19 cellular contexts compared by ENCODE assay signal in genomic region chr1:113541108-113541507, GRCh38.
DNase-seq lines count a peak whose midpoint lies in the region; ATAC-seq, FAIRE-seq and TF ChIP-seq lines count a peak whose summit lies in the region.
"Had no signal": no experiment of that assay in that cellular context is flagged by ENCODE, and none has a peak within 500 bp of the region (broad histone marks: within the 10 kb centered on the region; RNA-seq: fewer than 3 reads in every experiment).

No MANE protein-coding gene starts in this region.

- H3K9me3 Mint-ChIP-seq in chondrocyte (ENCODE audit: low read depth), result no peaks in the 10 kb centered on the region
- peaks cover 4 to 6% (median 5%) of the 10 kb centered on the region in 3 donors for H3K9me3 Mint-ChIP-seq in T-cell

- DNase-seq in A549 (ENCODE audit: low read depth in 1 of 2, low spot score in 1 of 2) (no peak), IMR-90 (no peak), chondrocyte (ENCODE audit: low spot score) (no peak), mucosa of descending colon (no peak), T-cell (no peak), NCI-H1105 treated with DMSO at 0.1 percent for 48 hours (lab: John Stamatoyannopoulos, UW) (no peak)
- DNase-seq in activated CD4-positive, CD25-positive, alpha-beta regulatory T cell treated with anti-CD3 and anti-CD28 coated beads, Interleukin-2, amount 50 U/mL, for 72 hours, result no peak
- DNase-seq: CD4-positive, CD25-positive, alpha-beta regulatory T cell; GOT3; NCI-H2029; NCI-H446; NCI-H524 treated with DMSO at 0.1 percent for 48 hours had no signal

- no peak overlapping the region for H3K4ac ChIP-seq in IMR-90 (ENCODE audit: low read depth, low read length)

- no peak overlapping the region for H3K23ac ChIP-seq in IMR-90 (ENCODE audit: low read depth, low read length)

- H3K27me3 Mint-ChIP-seq in chondrocyte (ENCODE audit: low read depth) (no peaks in the 10 kb centered on the region), T-cell (no peaks in the 10 kb centered on the region)
- H3K27me3 Mint-ChIP-seq: CD4-positive, CD25-positive, alpha-beta regulatory T cell had no signal

- H4K91ac ChIP-seq in IMR-90 (ENCODE audit: insufficient read depth, low read depth, low read length), result no peak overlapping the region

- 0 out of 2 replicates have a peak overlapping the region, but pooled peaks have one; percentile 1 for H2BK20ac ChIP-seq in IMR-90 (ENCODE audit: low read depth, low read length)

- no peak overlapping the region; the same call in 1 of the 2 replicates for H2BK120ac ChIP-seq in IMR-90 (ENCODE audit: low read depth, low read length)

- H3K9me3 ChIP-seq in A549, result peaks cover 3% of the 10 kb centered on the region; the same call in 1 of the 3 replicates
- no peaks in the 10 kb centered on the region for H3K9me3 ChIP-seq in IMR-90 (ENCODE audit: control insufficient read depth, insufficient read depth, low read length)
- H3K9me3 ChIP-seq in mucosa of descending colon, result no peaks in the 10 kb centered on the region
- H3K9me3 ChIP-seq: BLaER1, HAP-1 had no signal

- H2BK15ac ChIP-seq in IMR-90 (ENCODE audit: low read depth, low read length), result peak overlapping the region; percentile 42; the same call in 1 of the 3 replicates

- peak overlapping the region; percentile 66 for H3K4me2 ChIP-seq in A549
- H3K4me2 ChIP-seq in IMR-90 (ENCODE audit: low read depth, low read length), result no peak overlapping the region
- H3K4me2 ChIP-seq: BLaER1 had no signal

- H3K4me3 Mint-ChIP-seq in chondrocyte (ENCODE audit: unreplicated experiment) (no peak overlapping the region), T-cell (no peak overlapping the region)
- H3K4me3 Mint-ChIP-seq: CD4-positive, CD25-positive, alpha-beta regulatory T cell had no signal

- no peak overlapping the region for H2AFZ ChIP-seq in IMR-90 (replicated peaks; ENCODE audit: low read length, poor library complexity)

- H2BK5ac ChIP-seq in IMR-90 (ENCODE audit: low read depth, low read length, poor library complexity, severe bottlenecking), result peak overlapping the region; percentile 3

- H3K4me1 ChIP-seq in A549 (peaks cover 24% of the 10 kb centered on the region), IMR-90 (ENCODE audit: control insufficient read depth, insufficient read depth, low read length) (peaks cover 11% of the 10 kb centered on the region), mucosa of descending colon (ENCODE audit: low read depth) (peaks cover 16% of the 10 kb centered on the region)
- H3K4me1 ChIP-seq: BLaER1 had no signal

- dilution Hi-C loops in IMR-90 (cut with HindIII; ENCODE audit: low sequenced_read_pairs, unreplicated experiment), result no loop called here

- H3K27ac Mint-ChIP-seq in chondrocyte (ENCODE audit: unreplicated experiment), result peak overlapping the region; percentile 17
- no peak overlapping the region for H3K27ac Mint-ChIP-seq in T-cell
- H3K27ac Mint-ChIP-seq: CD4-positive, CD25-positive, alpha-beta regulatory T cell had no signal

- CTCF ChIA-PET in A549 (lab: Yijun Ruan, JAX), result no interaction called here
- CTCF ChIA-PET in IMR-90 (lab: Yijun Ruan, JAX), result no interaction called here
- CTCF ChIA-PET in T-cell (lab: Charles Lee), result no interaction called here

- no peak overlapping the region for H3K4me3 ChIP-seq in A549
- H3K4me3 ChIP-seq in IMR-90 (ENCODE audit: insufficient read depth, low read depth, low read length), result no peak overlapping the region
- H3K4me3 ChIP-seq in mucosa of descending colon, result no peak overlapping the region
- H3K4me3 ChIP-seq: BLaER1, HAP-1, K562 had no signal

- WGBS in A549 (ENCODE audit: missing lambda C conversion rate), result 76% methylated on average over 2 of the region's 2 CpGs
- WGBS in IMR-90 (ENCODE audit: extremely low coverage in 2 of 2, insufficient read length in 1 of 2), 2 experiments, result no CpG with 5 or more reads among the region's 2 CpGs

- in situ Hi-C loops in IMR-90 (cut with MboI; ENCODE audit: low sequenced_read_pairs), result no loop called here

- H3K4me1 Mint-ChIP-seq in chondrocyte (ENCODE audit: low read depth), result peaks cover 45% of the 10 kb centered on the region
- no peaks in the 10 kb centered on the region for H3K4me1 Mint-ChIP-seq in T-cell
- H3K4me1 Mint-ChIP-seq: CD4-positive, CD25-positive, alpha-beta regulatory T cell had no signal

- H3K36me3 Mint-ChIP-seq in chondrocyte (ENCODE audit: low read depth) (no peaks in the 10 kb centered on the region), T-cell (peaks cover 7% of the 10 kb centered on the region)
- H3K36me3 Mint-ChIP-seq: CD4-positive, CD25-positive, alpha-beta regulatory T cell had no signal

- H3K27me3 ChIP-seq in IMR-90 (ENCODE audit: control insufficient read depth, insufficient read depth, low read length), result no peaks in the 10 kb centered on the region
- H3K27me3 ChIP-seq: BLaER1 had no signal

- POLR2A ChIA-PET in A549 (lab: Yijun Ruan, JAX), result no interaction called here
- POLR2A ChIA-PET in IMR-90 (lab: Charles Lee; ENCODE audit: unreplicated experiment), result no interaction called here
- POLR2A ChIA-PET in T-cell (lab: Charles Lee), result no interaction called here

- BruUV-seq in IMR-90 (replicated peaks; lab: Mats Ljungman, UMichigan), result no TSS peak

- TF ChIP-seq POLR2A in A549 (IDR thresholded peaks at IDR 0.05; ENCODE audit: low read length) (no peak), IMR-90 (IDR thresholded peaks at IDR 0.05; ENCODE audit: low read depth, low read length) (no peak)

- H3K36me3 ChIP-seq in IMR-90 (ENCODE audit: control insufficient read depth, insufficient read depth, low read length), result no peaks in the 10 kb centered on the region
- no peaks in the 10 kb centered on the region for H3K36me3 ChIP-seq in mucosa of descending colon (ENCODE audit: low read depth)
- H3K36me3 ChIP-seq: BLaER1, HAP-1 had no signal

- H3K9ac ChIP-seq in IMR-90 (ENCODE audit: low read depth, low read length), result no peak overlapping the region
- H3K9ac ChIP-seq: BLaER1 had no signal

- no peak overlapping the region for H4K8ac ChIP-seq in IMR-90 (ENCODE audit: low read depth in 2 of 2, low read length in 2 of 2)

- H3K79me1 ChIP-seq in IMR-90 (ENCODE audit: low read depth in 1 of 2, low read length in 2 of 2), result peaks cover 16 to 39% of the 10 kb centered on the region in 2 experiments

- peaks cover 6% of the 10 kb centered on the region; the same call in 1 of the 2 replicates for H3K9me1 ChIP-seq in IMR-90 (ENCODE audit: insufficient read depth, low read length)

- ATAC-seq in A549 (no peak), IMR-90 (ENCODE audit: low read depth) (no peak), mucosa of descending colon (peak; percentile 76), T-cell (replicated peaks in 1 of 4) (no peak), GM18868 (IDR thresholded peaks at IDR 0.05; ENCODE audit: unreplicated experiment) (no peak)
- ATAC-seq: K562 had no signal

- peak overlapping the region; percentile 69; the same call in 1 of the 2 replicates for H4K5ac ChIP-seq in IMR-90 (ENCODE audit: low read depth, low read length)

- H3K14ac ChIP-seq in IMR-90 (replicated peaks; ENCODE audit: low read depth, low read length), result 0 out of 2 replicates have a peak overlapping the region, but pooled peaks have one; percentile 3

- H3K18ac ChIP-seq in IMR-90 (ENCODE audit: low read depth, low read length), result peak overlapping the region; percentile 13; the same call in 1 of the 2 replicates

- no peak overlapping the region for H2AK9ac ChIP-seq in IMR-90 (replicated peaks; ENCODE audit: low read depth, low read length, poor library complexity)

- no peak for TF ChIP-seq RAD21 in A549 (conservative IDR thresholded peaks at IDR 0.05 in 1 of 2, IDR thresholded peaks at IDR 0.05 in 1 of 2)
- TF ChIP-seq RAD21 in IMR-90 (IDR thresholded peaks at IDR 0.05; ENCODE audit: low read length), result no peak

- no peak overlapping the region for H2AK5ac ChIP-seq in IMR-90 (ENCODE audit: low read depth, low read length)

- intact Hi-C loops in IMR-90 (cut with micrococcal nuclease) (loop anchor here (5.0 kb wide), 1 partner anchor 149 kb away; the partner anchor contains the start of gene MAGI3), mucosa of descending colon (cut with DNase I, micrococcal nuclease) (no loop called here)

- no peak for TF ChIP-seq CTCF in A549 (IDR thresholded peaks at IDR 0.05)
- TF ChIP-seq CTCF in IMR-90 (conservative IDR thresholded peaks at IDR 0.05; ENCODE audit: low read depth, low read length), result no peak
- TF ChIP-seq CTCF in chondrocyte (IDR thresholded peaks at IDR 0.05), result no peak
- TF ChIP-seq CTCF in mucosa of descending colon (IDR thresholded peaks at IDR 0.05), result no peak

- TF ChIP-seq EP300 in A549 (IDR thresholded peaks at IDR 0.05), result no peak

- H3K27ac ChIP-seq in A549, result peak overlapping the region in 1 of 2 experiments; percentile 65; a peak in 2 of 6 replicates
- no peak overlapping the region for H3K27ac ChIP-seq in IMR-90 (ENCODE audit: insufficient read depth, low read length)
- H3K27ac ChIP-seq: BLaER1 had no signal

- H4K20me1 ChIP-seq in IMR-90 (ENCODE audit: insufficient read depth, low read length), result no peaks in the 10 kb centered on the region
- H4K20me1 ChIP-seq: BLaER1 had no signal

- no peak for FAIRE-seq in A549 (lab: Jason Lieb, UNC)
- FAIRE-seq: G401.6, HepG2, K562, RCC 7860 had no signal

- H3K56ac ChIP-seq in IMR-90 (ENCODE audit: extremely low read depth, insufficient read depth, low read length), result no peak overlapping the region

TF ChIP-seq in A549, 52 proteins besides CTCF, POLR2A, EP300 and RAD21 (continues in another document):
- TF ChIP-seq BCL3 (IDR thresholded peaks at IDR 0.05), result no peak

TF ChIP-seq in IMR-90, 13 proteins besides CTCF, POLR2A, EP300 and RAD21 (continues in another document):
- TF ChIP-seq ELK1 (IDR thresholded peaks at IDR 0.05; ENCODE audit: borderline replicate concordance, low read depth, low read length), result no peak
- no peak for TF ChIP-seq USF2 (IDR thresholded peaks at IDR 0.05; ENCODE audit: low read depth, low read length)
- TF ChIP-seq MAZ (IDR thresholded peaks at IDR 0.05; ENCODE audit: borderline replicate concordance, low read depth, low read length), result no peak
- no peak for TF ChIP-seq BHLHE40 (IDR thresholded peaks at IDR 0.05; ENCODE audit: low read depth, low read length)
- no peak for TF ChIP-seq RFX5 (IDR thresholded peaks at IDR 0.05; ENCODE audit: low read depth, low read length)
